8 cellular contexts compared by ENCODE assay signal in the genomic region with DNA sequence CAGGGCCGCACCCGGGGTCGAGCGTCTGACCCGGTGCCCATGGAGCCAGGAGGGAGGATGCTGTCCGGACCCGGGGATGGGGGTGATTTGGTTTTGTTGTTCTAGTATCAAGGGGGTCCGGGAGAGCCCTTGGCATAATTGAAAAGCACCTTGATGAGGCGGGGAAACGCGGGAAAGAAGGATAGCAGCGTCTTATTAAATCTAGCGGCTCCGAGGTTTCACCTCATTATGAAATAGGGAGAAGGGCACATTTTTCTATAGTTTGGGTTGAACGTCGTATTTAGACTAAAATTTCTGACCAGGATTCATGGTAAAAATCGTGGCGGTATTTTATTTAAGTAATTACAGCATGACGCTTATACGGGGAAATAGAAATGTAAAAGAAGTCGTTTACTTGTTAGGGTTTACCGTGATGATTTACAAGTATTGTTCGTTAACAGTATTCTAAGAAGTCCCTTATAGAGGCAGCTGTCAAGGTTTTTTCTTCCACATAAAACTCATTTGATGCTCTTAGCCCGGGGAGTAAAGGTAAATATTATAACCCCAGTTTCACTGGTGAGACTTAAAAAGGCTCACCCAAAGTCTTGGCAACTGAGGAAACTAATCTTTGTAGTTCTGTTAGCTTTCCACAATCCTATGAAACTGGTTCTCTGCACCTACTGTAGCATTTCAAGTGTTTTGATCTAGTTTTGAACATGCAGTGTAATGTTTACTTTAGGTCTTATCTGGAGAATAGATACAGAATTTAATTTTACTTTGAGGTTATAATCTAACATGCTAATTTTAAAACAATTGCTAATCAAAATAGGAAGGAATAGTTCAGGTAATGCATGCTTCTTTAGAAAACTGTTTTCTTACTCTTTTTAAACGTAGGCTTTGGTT. TPM values are rescaled to one million over a fixed set of nuclear protein-coding genes. Genes with fewer than 3 reads are reported as not detected.
DNase-seq lines count a peak whose midpoint lies in the region; ATAC-seq and TF ChIP-seq lines count a peak whose summit lies in the region.

No MANE protein-coding gene starts in this region.

- peak overlapping the region; percentile 88 for H3K4me3 Mint-ChIP-seq in activated naive CD8-positive, alpha-beta T cell treated with anti-CD3 and anti-CD28 coated beads, Interleukin-2, amount 50 U/mL, for 24 hours

- H3K36me3 ChIP-seq in HAP-1 (replicated peaks) (peaks cover 16% of the 10 kb centered on the region), thyroid gland (no peaks in the 10 kb centered on the region)

- H3K27me3 ChIP-seq in HAP-1 (ENCODE audit: low read depth) (no peaks in the 10 kb centered on the region), thyroid gland (no peaks in the 10 kb centered on the region)

- ATAC-seq in activated naive CD8-positive, alpha-beta T cell treated with anti-CD3 and anti-CD28 coated beads, Interleukin-2, amount 50 U/mL, for 24 hours, result no peak
- ATAC-seq in left colon (peak; percentile 3), HG03342 (IDR thresholded peaks at IDR 0.05; ENCODE audit: unreplicated experiment) (no peak)

- peak overlapping the region; percentile 97 for H3K27ac ChIP-seq in 22Rv1
- H3K27ac ChIP-seq in thyroid gland, result peak overlapping the region; percentile 96 to 99 (median 96)

- in situ Hi-C loops in HAP-1 (cut with MboI; ENCODE audit: low sequenced_read_pairs), result no loop called here

- intact Hi-C loops in left colon (cut with DNase I, micrococcal nuclease), result no loop called here
- intact Hi-C loops in thyroid gland (cut with DNase I), result no loop called here

- TF ChIP-seq POLR2A in thyroid gland (IDR thresholded peaks at IDR 0.05), result peak in 1 of 2 donors; percentile 9

- peak overlapping the region; percentile 99 for H3K27ac Mint-ChIP-seq in activated naive CD8-positive, alpha-beta T cell treated with anti-CD3 and anti-CD28 coated beads, Interleukin-2, amount 50 U/mL, for 24 hours

- no peaks in the 10 kb centered on the region for H3K27me3 Mint-ChIP-seq in activated naive CD8-positive, alpha-beta T cell treated with anti-CD3 and anti-CD28 coated beads, Interleukin-2, amount 50 U/mL, for 24 hours

- H3K4me1 ChIP-seq in HAP-1, result peaks cover 20% of the 10 kb centered on the region
- peaks cover 24 to 29% of the 10 kb centered on the region in 2 donors for H3K4me1 ChIP-seq in thyroid gland

- no peaks in the 10 kb centered on the region for H3K9me3 ChIP-seq in HAP-1
- no peaks in the 10 kb centered on the region for H3K9me3 ChIP-seq in thyroid gland

- TF ChIP-seq CTCF in 22Rv1 (IDR thresholded peaks at IDR 0.05), result no peak
- TF ChIP-seq CTCF in thyroid gland (IDR thresholded peaks at IDR 0.05), result no peak

- peak overlapping the region; percentile 99 for H3K4me3 ChIP-seq in HAP-1
- H3K4me3 ChIP-seq in thyroid gland (replicated peaks in 1 of 3), result peak overlapping the region; percentile 56 to 76 (median 61)

- peak in 1 of 2 experiments; percentile 34 for DNase-seq in HAP-1 (ENCODE audit: low spot score in 2 of 2)
- no peak for DNase-seq in activated naive CD8-positive, alpha-beta T cell treated with anti-CD3 and anti-CD28 coated beads, Interleukin-2, amount 50 U/mL, for 24 hours
- DNase-seq in left colon, result no peak
- no peak for DNase-seq in thyroid gland
- DNase-seq in C1 segment of cervical spinal cord (lab: John Stamatoyannopoulos, UW), result no peak
- no peak for DNase-seq in epidermal melanocyte (ENCODE audit: insufficient read length, low spot score)

- H3K4me1 Mint-ChIP-seq in activated naive CD8-positive, alpha-beta T cell treated with anti-CD3 and anti-CD28 coated beads, Interleukin-2, amount 50 U/mL, for 24 hours, result peaks cover 37% of the 10 kb centered on the region

- H3K36me3 Mint-ChIP-seq in activated naive CD8-positive, alpha-beta T cell treated with anti-CD3 and anti-CD28 coated beads, Interleukin-2, amount 50 U/mL, for 24 hours (ENCODE audit: low read depth), result peaks cover 24% of the 10 kb centered on the region

- no peaks in the 10 kb centered on the region for H3K9me3 Mint-ChIP-seq in activated naive CD8-positive, alpha-beta T cell treated with anti-CD3 and anti-CD28 coated beads, Interleukin-2, amount 50 U/mL, for 24 hours

- 0 to 1% methylated on average over 20 to 23 of the region's 25 CpGs for WGBS in thyroid gland, 2 donors

RNA-seq across cellular contexts. Expression of gene LUC7L3, which starts 0.8 kb away (rescaled TPM):
- total RNA-seq in left colon (100 to 1,000 TPM in 1 of 2 donors, 10 to 100 TPM in 1; 90.0 to 110 TPM), thyroid gland (100 to 1,000 TPM in 2 of 4 donors, 10 to 100 TPM in 2; 75.2 to 199 (median 140) TPM)

RNA-seq across cellular contexts. Expression of gene ANKRD40, which starts 12.5 kb away (rescaled TPM):
- total RNA-seq in left colon, result 10 to 100 TPM; 23.9 to 28.8 TPM
- total RNA-seq in thyroid gland, result 10 to 100 TPM; 29.4 to 40.2 (median 35.1) TPM

RNA-seq across cellular contexts. Expression of gene ANKRD40CL, which starts 47.2 kb away (rescaled TPM):
- total RNA-seq in left colon, result 10 to 100 TPM; 63.4 to 75.8 TPM
- not detected for total RNA-seq in thyroid gland

Comparison
In these comparisons a context has a peak if more than half of its experiments do, and no peak if none do; other contexts are left out.
1. RNA of gene ANKRD40CL, which starts 47.2 kb away (total RNA-seq): 63.4 to 75.8 TPM in left colon; not detected in thyroid gland; every median in the first group is over 10 times any median in the second.